15 cellular contexts compared by ENCODE assay signal in genomic region chr16:83887564-83887963, GRCh38.
"Had no signal": no experiment of that assay in that cellular context is flagged by ENCODE, and none has a peak within 500 bp of the region (broad histone marks: within the 10 kb centered on the region; RNA-seq: fewer than 3 reads in every experiment).

No MANE protein-coding gene starts in this region.

- H3K9me3 ChIP-seq: colonic mucosa, neutrophil, testis, upper lobe of right lung had no signal

- H3K27me3 Mint-ChIP-seq: stimulated activated naive CD8-positive, alpha-beta T cell treated with anti-CD3 and anti-CD28 coated beads, Interleukin-15, amount 100 ng/mL, for 72 hours had no signal

- H3K27me3 ChIP-seq: colonic mucosa, esophagus muscularis mucosa, testis, upper lobe of right lung had no signal

- H3K4me1 Mint-ChIP-seq: stimulated activated naive CD8-positive, alpha-beta T cell treated with anti-CD3 and anti-CD28 coated beads, Interleukin-15, amount 100 ng/mL, for 72 hours had no signal

- DNase-seq: activated CD4-positive, alpha-beta T cell treated with anti-CD3 and anti-CD28 coated beads for 4 hours; activated CD8-positive, alpha-beta T cell treated with anti-CD3 and anti-CD28 coated beads for 36 hours; activated effector memory CD4-positive, alpha-beta T cell treated with anti-CD3 and anti-CD28 coated beads, Interleukin-2, amount 50 U/mL, for 16 hours; activated T-cell treated with anti-CD3 and anti-CD28 coated beads, Interleukin-2, amount 50 U/mL, for 4 hours; colonic mucosa; kidney glomerular epithelial cell; left ventricle myocardium superior; stimulated activated naive CD8-positive, alpha-beta T cell treated with anti-CD3 and anti-CD28 coated beads, Interleukin-15, amount 100 ng/mL, for 72 hours; T-helper 2 cell; upper lobe of right lung had no signal

- H3K4me1 ChIP-seq: colonic mucosa, esophagus muscularis mucosa, upper lobe of right lung had no signal

- H3K27ac Mint-ChIP-seq: activated CD8-positive, alpha-beta T cell treated with anti-CD3 and anti-CD28 coated beads for 36 hours; activated naive CD4-positive, alpha-beta T cell treated with anti-CD3 and anti-CD28 coated beads, Interleukin-2, amount 50 U/mL, for 72 hours; WTC11 had no signal

- H3K36me3 ChIP-seq: colonic mucosa, esophagus muscularis mucosa, neutrophil, upper lobe of right lung had no signal

- H3K27ac ChIP-seq: colonic mucosa, esophagus muscularis mucosa, neutrophil, testis, upper lobe of right lung had no signal

- ATAC-seq: activated CD8-positive, alpha-beta T cell treated with anti-CD3 and anti-CD28 coated beads for 36 hours; activated naive CD4-positive, alpha-beta T cell treated with anti-CD3 and anti-CD28 coated beads, Interleukin-2, amount 50 U/mL, for 72 hours; activated T-cell treated with anti-CD3 and anti-CD28 coated beads, Interleukin-2, amount 50 U/mL, for 4 hours; stimulated activated naive CD8-positive, alpha-beta T cell treated with anti-CD3 and anti-CD28 coated beads, Interleukin-15, amount 100 ng/mL, for 72 hours; upper lobe of right lung; WTC11 had no signal

- H3K4me3 Mint-ChIP-seq: activated CD8-positive, alpha-beta T cell treated with anti-CD3 and anti-CD28 coated beads for 36 hours; activated T-cell treated with anti-CD3 and anti-CD28 coated beads, Interleukin-2, amount 50 U/mL, for 4 hours; stimulated activated naive CD8-positive, alpha-beta T cell treated with anti-CD3 and anti-CD28 coated beads, Interleukin-15, amount 100 ng/mL, for 72 hours; WTC11 had no signal

- H3K4me3 ChIP-seq: colonic mucosa, esophagus muscularis mucosa, testis, upper lobe of right lung had no signal
